ENCODE assay signal across 1 cellular context in the genomic region with DNA sequence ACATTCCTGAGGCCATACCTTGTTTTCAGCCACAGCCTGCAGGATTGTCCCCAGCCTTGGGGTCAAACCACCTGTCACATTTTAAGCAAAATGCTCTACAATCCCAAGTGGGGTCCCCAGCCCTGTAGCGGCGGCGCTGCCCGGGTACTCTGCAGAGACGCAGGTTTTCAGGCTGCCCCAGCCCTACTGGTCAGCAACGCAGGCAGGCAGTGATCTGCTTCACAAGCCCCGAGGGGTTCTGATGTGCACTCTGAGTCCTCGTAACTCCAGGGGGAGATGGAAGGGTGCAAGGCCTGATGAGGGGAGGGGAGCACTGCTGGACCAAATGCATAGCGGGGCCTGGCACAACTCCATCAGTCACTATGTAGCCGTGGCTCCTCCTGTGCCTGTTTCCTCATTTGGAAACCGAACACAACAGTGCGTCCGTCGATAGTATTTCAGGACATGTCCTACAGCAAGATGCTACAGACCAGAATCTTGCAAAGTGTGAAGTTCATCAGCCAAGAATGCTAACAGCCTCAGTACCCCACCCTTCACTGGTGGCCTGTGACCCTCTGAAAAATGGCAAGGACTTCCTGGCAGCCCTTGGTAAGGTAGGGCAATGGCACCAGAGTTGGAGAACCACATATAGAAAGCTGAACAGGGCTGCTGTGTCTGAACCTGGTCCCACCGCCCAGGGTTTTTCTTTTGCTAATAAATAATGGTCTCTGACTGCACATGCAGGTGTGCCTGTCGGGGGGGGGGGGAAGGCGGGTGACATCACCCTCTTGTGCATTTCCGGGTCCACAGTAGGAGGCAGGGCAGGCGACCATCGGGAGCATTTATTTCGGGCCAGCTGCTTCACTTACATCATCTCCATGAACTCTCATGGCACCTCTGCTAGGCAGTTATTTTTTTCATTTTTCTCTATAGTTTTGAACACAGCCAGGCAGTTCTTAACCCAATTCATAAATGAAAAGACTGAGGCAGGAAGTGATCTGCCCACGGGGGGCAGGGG.
TF ChIP-seq lines count a peak whose summit lies in the region.

No MANE protein-coding gene starts in this region.

TF ChIP-seq in HepG2, 621 proteins besides CTCF, POLR2A, EP300 and RAD21 (continued from another document):
- TF ChIP-seq, protein P1, sequence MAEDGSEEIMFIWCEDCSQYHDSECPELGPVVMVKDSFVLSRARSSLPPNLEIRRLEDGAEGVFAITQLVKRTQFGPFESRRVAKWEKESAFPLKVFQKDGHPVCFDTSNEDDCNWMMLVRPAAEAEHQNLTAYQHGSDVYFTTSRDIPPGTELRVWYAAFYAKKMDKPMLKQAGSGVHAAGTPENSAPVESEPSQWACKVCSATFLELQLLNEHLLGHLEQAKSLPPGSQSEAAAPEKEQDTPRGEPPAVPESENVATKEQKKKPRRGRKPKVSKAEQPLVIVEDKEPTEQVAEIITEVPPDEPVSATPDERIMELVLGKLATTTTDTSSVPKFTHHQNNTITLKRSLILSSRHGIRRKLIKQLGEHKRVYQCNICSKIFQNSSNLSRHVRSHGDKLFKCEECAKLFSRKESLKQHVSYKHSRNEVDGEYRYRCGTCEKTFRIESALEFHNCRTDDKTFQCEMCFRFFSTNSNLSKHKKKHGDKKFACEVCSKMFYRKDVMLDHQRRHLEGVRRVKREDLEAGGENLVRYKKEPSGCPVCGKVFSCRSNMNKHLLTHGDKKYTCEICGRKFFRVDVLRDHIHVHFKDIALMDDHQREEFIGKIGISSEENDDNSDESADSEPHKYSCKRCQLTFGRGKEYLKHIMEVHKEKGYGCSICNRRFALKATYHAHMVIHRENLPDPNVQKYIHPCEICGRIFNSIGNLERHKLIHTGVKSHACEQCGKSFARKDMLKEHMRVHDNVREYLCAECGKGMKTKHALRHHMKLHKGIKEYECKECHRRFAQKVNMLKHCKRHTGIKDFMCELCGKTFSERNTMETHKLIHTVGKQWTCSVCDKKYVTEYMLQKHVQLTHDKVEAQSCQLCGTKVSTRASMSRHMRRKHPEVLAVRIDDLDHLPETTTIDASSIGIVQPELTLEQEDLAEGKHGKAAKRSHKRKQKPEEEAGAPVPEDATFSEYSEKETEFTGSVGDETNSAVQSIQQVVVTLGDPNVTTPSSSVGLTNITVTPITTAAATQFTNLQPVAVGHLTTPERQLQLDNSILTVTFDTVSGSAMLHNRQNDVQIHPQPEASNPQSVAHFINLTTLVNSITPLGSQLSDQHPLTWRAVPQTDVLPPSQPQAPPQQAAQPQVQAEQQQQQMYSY (CRISPR knock-in tag; IDR thresholded peaks at IDR 0.05) = no peak
- no peak for TF ChIP-seq NBN (conservative IDR thresholded peaks at IDR 0.05)
- no peak for TF ChIP-seq ZNF12 (CRISPR knock-in tag; IDR thresholded peaks at IDR 0.05)
- TF ChIP-seq, protein P2, sequence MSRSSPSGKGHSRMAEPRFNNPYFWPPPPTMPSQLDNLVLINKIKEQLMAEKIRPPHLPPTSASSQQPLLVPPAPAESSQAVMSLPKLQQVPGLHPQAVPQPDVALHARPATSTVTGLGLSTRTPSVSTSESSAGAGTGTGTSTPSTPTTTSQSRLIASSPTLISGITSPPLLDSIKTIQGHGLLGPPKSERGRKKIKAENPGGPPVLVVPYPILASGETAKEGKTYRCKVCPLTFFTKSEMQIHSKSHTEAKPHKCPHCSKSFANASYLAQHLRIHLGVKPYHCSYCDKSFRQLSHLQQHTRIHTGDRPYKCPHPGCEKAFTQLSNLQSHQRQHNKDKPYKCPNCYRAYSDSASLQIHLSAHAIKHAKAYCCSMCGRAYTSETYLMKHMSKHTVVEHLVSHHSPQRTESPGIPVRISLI (CRISPR knock-in tag; IDR thresholded peaks at IDR 0.05; ENCODE audit: borderline replicate concordance) = no peak
- TF ChIP-seq ZNF251 (CRISPR knock-in tag; IDR thresholded peaks at IDR 0.05) = no peak
- no peak for TF ChIP-seq ZNF616 (CRISPR knock-in tag; IDR thresholded peaks at IDR 0.05; ENCODE audit: low read depth)
- no peak for TF ChIP-seq REL (CRISPR knock-in tag; conservative IDR thresholded peaks at IDR 0.05)
- TF ChIP-seq CEBPB (IDR thresholded peaks at IDR 0.05; ENCODE audit: borderline replicate concordance, low read depth, low read length) = no peak
- no peak for TF ChIP-seq ZNF367 (CRISPR knock-in tag; IDR thresholded peaks at IDR 0.05; ENCODE audit: borderline replicate concordance)
- TF ChIP-seq SPEN (CRISPR knock-in tag; IDR thresholded peaks at IDR 0.05; ENCODE audit: low read depth) = 0 out of 2 replicates have a peak, but pooled peaks have one; percentile 1
- no peak for TF ChIP-seq ZNF33A (CRISPR knock-in tag; IDR thresholded peaks at IDR 0.05; ENCODE audit: borderline replicate concordance)
- TF ChIP-seq, protein P3, sequence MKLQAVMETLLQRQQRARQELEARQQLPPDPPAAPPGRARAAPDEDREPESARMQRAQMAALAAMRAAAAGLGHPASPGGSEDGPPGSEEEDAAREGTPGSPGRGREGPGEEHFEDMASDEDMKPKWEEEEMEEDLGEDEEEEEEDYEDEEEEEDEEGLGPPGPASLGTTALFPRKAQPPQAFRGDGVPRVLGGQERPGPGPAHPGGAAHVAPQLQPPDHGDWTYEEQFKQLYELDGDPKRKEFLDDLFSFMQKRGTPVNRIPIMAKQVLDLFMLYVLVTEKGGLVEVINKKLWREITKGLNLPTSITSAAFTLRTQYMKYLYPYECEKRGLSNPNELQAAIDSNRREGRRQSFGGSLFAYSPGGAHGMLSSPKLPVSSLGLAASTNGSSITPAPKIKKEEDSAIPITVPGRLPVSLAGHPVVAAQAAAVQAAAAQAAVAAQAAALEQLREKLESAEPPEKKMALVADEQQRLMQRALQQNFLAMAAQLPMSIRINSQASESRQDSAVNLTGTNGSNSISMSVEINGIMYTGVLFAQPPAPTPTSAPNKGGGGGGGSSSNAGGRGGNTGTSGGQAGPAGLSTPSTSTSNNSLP (IDR thresholded peaks at IDR 0.05; ENCODE audit: low read depth, low read length) = no peak
- TF ChIP-seq SIN3A (IDR thresholded peaks at IDR 0.05; ENCODE audit: borderline replicate concordance, low read depth, low read length) = no peak
- TF ChIP-seq, protein P4, sequence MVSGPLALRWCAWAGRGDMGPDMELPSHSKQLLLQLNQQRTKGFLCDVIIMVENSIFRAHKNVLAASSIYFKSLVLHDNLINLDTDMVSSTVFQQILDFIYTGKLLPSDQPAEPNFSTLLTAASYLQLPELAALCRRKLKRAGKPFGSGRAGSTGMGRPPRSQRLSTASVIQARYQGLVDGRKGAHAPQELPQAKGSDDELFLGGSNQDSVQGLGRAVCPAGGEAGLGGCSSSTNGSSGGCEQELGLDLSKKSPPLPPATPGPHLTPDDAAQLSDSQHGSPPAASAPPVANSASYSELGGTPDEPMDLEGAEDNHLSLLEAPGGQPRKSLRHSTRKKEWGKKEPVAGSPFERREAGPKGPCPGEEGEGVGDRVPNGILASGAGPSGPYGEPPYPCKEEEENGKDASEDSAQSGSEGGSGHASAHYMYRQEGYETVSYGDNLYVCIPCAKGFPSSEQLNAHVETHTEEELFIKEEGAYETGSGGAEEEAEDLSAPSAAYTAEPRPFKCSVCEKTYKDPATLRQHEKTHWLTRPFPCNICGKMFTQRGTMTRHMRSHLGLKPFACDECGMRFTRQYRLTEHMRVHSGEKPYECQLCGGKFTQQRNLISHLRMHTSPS (CRISPR knock-in tag; IDR thresholded peaks at IDR 0.05; ENCODE audit: low read depth) = no peak
- TF ChIP-seq GATAD1 (CRISPR knock-in tag; IDR thresholded peaks at IDR 0.05) = no peak
- no peak for TF ChIP-seq MBD4 (IDR thresholded peaks at IDR 0.05; ENCODE audit: borderline replicate concordance, low read length)
- no peak for TF ChIP-seq ZNF629 (CRISPR knock-in tag; conservative IDR thresholded peaks at IDR 0.05)
- TF ChIP-seq SRY (CRISPR knock-in tag; IDR thresholded peaks at IDR 0.05) = no peak
- no peak for TF ChIP-seq ZSCAN21 (CRISPR knock-in tag; IDR thresholded peaks at IDR 0.05; ENCODE audit: borderline replicate concordance)
- TF ChIP-seq, protein P5, sequence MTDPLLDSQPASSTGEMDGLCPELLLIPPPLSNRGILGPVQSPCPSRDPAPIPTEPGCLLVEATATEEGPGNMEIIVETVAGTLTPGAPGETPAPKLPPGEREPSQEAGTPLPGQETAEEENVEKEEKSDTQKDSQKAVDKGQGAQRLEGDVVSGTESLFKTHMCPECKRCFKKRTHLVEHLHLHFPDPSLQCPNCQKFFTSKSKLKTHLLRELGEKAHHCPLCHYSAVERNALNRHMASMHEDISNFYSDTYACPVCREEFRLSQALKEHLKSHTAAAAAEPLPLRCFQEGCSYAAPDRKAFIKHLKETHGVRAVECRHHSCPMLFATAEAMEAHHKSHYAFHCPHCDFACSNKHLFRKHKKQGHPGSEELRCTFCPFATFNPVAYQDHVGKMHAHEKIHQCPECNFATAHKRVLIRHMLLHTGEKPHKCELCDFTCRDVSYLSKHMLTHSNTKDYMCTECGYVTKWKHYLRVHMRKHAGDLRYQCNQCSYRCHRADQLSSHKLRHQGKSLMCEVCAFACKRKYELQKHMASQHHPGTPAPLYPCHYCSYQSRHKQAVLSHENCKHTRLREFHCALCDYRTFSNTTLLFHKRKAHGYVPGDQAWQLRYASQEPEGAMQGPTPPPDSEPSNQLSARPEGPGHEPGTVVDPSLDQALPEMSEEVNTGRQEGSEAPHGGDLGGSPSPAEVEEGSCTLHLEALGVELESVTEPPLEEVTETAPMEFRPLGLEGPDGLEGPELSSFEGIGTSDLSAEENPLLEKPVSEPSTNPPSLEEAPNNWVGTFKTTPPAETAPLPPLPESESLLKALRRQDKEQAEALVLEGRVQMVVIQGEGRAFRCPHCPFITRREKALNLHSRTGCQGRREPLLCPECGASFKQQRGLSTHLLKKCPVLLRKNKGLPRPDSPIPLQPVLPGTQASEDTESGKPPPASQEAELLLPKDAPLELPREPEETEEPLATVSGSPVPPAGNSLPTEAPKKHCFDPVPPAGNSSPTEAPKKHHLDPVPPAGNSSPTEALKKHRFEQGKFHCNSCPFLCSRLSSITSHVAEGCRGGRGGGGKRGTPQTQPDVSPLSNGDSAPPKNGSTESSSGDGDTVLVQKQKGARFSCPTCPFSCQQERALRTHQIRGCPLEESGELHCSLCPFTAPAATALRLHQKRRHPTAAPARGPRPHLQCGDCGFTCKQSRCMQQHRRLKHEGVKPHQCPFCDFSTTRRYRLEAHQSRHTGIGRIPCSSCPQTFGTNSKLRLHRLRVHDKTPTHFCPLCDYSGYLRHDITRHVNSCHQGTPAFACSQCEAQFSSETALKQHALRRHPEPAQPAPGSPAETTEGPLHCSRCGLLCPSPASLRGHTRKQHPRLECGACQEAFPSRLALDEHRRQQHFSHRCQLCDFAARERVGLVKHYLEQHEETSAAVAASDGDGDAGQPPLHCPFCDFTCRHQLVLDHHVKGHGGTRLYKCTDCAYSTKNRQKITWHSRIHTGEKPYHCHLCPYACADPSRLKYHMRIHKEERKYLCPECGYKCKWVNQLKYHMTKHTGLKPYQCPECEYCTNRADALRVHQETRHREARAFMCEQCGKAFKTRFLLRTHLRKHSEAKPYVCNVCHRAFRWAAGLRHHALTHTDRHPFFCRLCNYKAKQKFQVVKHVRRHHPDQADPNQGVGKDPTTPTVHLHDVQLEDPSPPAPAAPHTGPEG (CRISPR knock-in tag; IDR thresholded peaks at IDR 0.05) = no peak
- no peak for TF ChIP-seq NCOA1 (CRISPR knock-in tag; IDR thresholded peaks at IDR 0.05)
- no peak for TF ChIP-seq CENPT (CRISPR knock-in tag; IDR thresholded peaks at IDR 0.05; ENCODE audit: low read depth)
- TF ChIP-seq, protein P6, sequence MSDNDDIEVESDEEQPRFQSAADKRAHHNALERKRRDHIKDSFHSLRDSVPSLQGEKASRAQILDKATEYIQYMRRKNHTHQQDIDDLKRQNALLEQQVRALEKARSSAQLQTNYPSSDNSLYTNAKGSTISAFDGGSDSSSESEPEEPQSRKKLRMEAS (IDR thresholded peaks at IDR 0.05) = 0 out of 2 replicates have a peak, but pooled peaks have one; percentile 4
